ENCODE assay signal across 15 cellular contexts in the genomic region with DNA sequence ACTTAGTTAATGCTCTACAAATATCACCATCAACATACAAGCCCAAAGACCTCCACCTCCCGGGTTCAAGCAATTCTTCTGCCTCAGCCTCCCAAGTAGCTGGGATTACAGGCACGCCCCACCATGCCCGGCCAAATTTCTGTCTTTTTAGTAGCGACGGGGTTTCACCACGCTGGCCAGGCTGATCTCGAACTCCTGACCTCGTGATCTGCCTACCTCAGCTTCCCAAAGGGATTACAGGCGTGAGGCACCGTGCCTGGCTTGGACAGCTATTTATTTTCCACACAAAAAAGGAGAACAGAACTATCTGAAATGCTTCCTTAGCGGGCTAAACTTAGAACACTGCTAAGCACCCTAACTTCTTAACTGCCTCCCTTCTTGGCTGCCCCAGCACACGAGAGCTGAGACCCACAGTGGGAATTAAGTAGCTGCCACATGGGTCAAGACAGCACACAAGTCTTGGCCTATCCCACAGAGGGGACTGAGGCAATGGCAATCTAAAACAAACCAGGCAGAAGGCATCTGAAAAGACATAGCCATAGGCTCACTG. TPM values are rescaled to one million over a fixed set of nuclear protein-coding genes. Genes with fewer than 3 reads are reported as not detected.
DNase-seq lines count a peak whose midpoint lies in the region; ATAC-seq, FAIRE-seq and TF ChIP-seq lines count a peak whose summit lies in the region.
"Had no signal": no experiment of that assay in that cellular context is flagged by ENCODE, and none has a peak within 500 bp of the region (broad histone marks: within the 10 kb centered on the region; RNA-seq: fewer than 3 reads in every experiment).

No MANE protein-coding gene starts in this region.

- TF ChIP-seq POLR2A in GM12892 (IDR thresholded peaks at IDR 0.05; ENCODE audit: low read depth, low read length) = no peak

- H3K27ac Mint-ChIP-seq in activated T-helper 17 cell treated with anti-CD3 and anti-CD28 coated beads, Interleukin-2, amount 50 U/mL, for 72 hours = peak overlapping the region; percentile 96
- H3K27ac Mint-ChIP-seq in naive B cell = peak overlapping the region; percentile 71 to 97 (median 88)

- H3K27me3 Mint-ChIP-seq in activated T-helper 17 cell treated with anti-CD3 and anti-CD28 coated beads, Interleukin-2, amount 50 U/mL, for 72 hours = no peaks in the 10 kb centered on the region
- no peaks in the 10 kb centered on the region for H3K27me3 Mint-ChIP-seq in naive B cell

- DNase-seq in GM12892 (ENCODE audit: insufficient read length) (no peak), naive B cell (no peak), GM03348 (ENCODE audit: low spot score) (no peak), DMS53 (lab: John Stamatoyannopoulos, UW) (no peak), COLO829 (ENCODE audit: low spot score) (no peak)
- DNase-seq: activated CD8-positive, alpha-beta memory T cell treated with anti-CD3 and anti-CD28 coated beads, Interleukin-2, amount 50 U/mL, for 4 hours; BE2C; dorsolateral prefrontal cortex; SIG-M5 had no signal

- H3K9me3 Mint-ChIP-seq in activated T-helper 17 cell treated with anti-CD3 and anti-CD28 coated beads, Interleukin-2, amount 50 U/mL, for 72 hours = no peaks in the 10 kb centered on the region
- H3K9me3 Mint-ChIP-seq in naive B cell = peaks cover 0 to 6% (median 0%) of the 10 kb centered on the region in 7 donors

- peak overlapping the region; percentile 57 to 99 (median 90); a peak in 21 of 22 replicates for H3K27ac ChIP-seq in BLaER1 treated with 17β-estradiol and CSF1 and Interleukin-3, amounts not matched to agents 10 nM and 100 nM
- H3K27ac ChIP-seq: dorsolateral prefrontal cortex had no signal

- peak overlapping the region in 8 of 11 experiments; percentile 2 to 92 (median 78); a peak in 15 of 22 replicates for H3K4me2 ChIP-seq in BLaER1 treated with 17β-estradiol and CSF1 and Interleukin-3, amounts not matched to agents 10 nM and 100 nM

- H3K4me3 Mint-ChIP-seq in activated T-helper 17 cell treated with anti-CD3 and anti-CD28 coated beads, Interleukin-2, amount 50 U/mL, for 72 hours = peak overlapping the region; percentile 92
- H3K4me3 Mint-ChIP-seq in naive B cell = peak overlapping the region; percentile 5 to 77 (median 56)

- H3K9me3 ChIP-seq in BLaER1 treated with 17β-estradiol and CSF1 and Interleukin-3, amounts not matched to agents 10 nM and 100 nM (replicated peaks in 1 of 11) = peaks cover 0 to 71% (median 0%) of the 10 kb centered on the region in 11 experiments; a peak in 8 of 22 replicates
- H3K9me3 ChIP-seq: BE2C had no signal

- peaks cover 100% of the 10 kb centered on the region for H3K36me3 Mint-ChIP-seq in activated T-helper 17 cell treated with anti-CD3 and anti-CD28 coated beads, Interleukin-2, amount 50 U/mL, for 72 hours (ENCODE audit: low read depth)
- H3K36me3 Mint-ChIP-seq in naive B cell = peaks cover 52 to 59% of the 10 kb centered on the region in 2 donors

- H3K4me3 ChIP-seq in BLaER1 treated with 17β-estradiol and CSF1 and Interleukin-3, amounts not matched to agents 10 nM and 100 nM = peak overlapping the region in 4 of 10 experiments; percentile 25 to 40 (median 34); a peak in 6 of 20 replicates
- H3K4me3 ChIP-seq: dorsolateral prefrontal cortex had no signal

- peaks cover 0 to 91% (median 37%) of the 10 kb centered on the region in 11 experiments; a peak in 12 of 22 replicates for H3K36me3 ChIP-seq in BLaER1 treated with 17β-estradiol and CSF1 and Interleukin-3, amounts not matched to agents 10 nM and 100 nM
- H3K36me3 ChIP-seq: BE2C had no signal

- FAIRE-seq in GM12892 (lab: Jason Lieb, UNC) = peak; percentile 24
- FAIRE-seq: G401.6, urothelium cell line had no signal

- H3K4me1 Mint-ChIP-seq in activated T-helper 17 cell treated with anti-CD3 and anti-CD28 coated beads, Interleukin-2, amount 50 U/mL, for 72 hours = peaks cover 70% of the 10 kb centered on the region
- peaks cover 48 to 74% (median 65%) of the 10 kb centered on the region in 3 donors for H3K4me1 Mint-ChIP-seq in naive B cell

- peaks cover 0 to 95% (median 57%) of the 10 kb centered on the region in 10 experiments; a peak in 16 of 20 replicates for H3K4me1 ChIP-seq in BLaER1 treated with 17β-estradiol and CSF1 and Interleukin-3, amounts not matched to agents 10 nM and 100 nM
- H3K4me1 ChIP-seq: BE2C had no signal

- peaks cover 0 to 4% (median 0%) of the 10 kb centered on the region in 11 experiments; a peak in 1 of 22 replicates for H4K20me1 ChIP-seq in BLaER1 treated with 17β-estradiol and CSF1 and Interleukin-3, amounts not matched to agents 10 nM and 100 nM

- no peak for ATAC-seq in activated T-helper 17 cell treated with anti-CD3 and anti-CD28 coated beads, Interleukin-2, amount 50 U/mL, for 72 hours (replicated peaks)
- ATAC-seq in naive B cell (ENCODE audit: low read depth in 2 of 2) (no peak), GM18909 (IDR thresholded peaks at IDR 0.05; ENCODE audit: poor library complexity, unreplicated experiment) (no peak)
- ATAC-seq: HCT116 had no signal

- H3K9ac ChIP-seq in BLaER1 treated with 17β-estradiol and CSF1 and Interleukin-3, amounts not matched to agents 10 nM and 100 nM = peak overlapping the region in 8 of 11 experiments; percentile 1 to 84 (median 78); a peak in 12 of 22 replicates

- H3K27me3 ChIP-seq in BLaER1 treated with 17β-estradiol and CSF1 and Interleukin-3, amounts not matched to agents 10 nM and 100 nM = no peaks in the 10 kb centered on the region
- H3K27me3 ChIP-seq: BE2C had no signal

RNA-seq across cellular contexts. Expression of gene CYTIP, which starts 24.8 kb away (rescaled TPM):
- 102 TPM for polyA plus RNA-seq in GM12892 (2012; ENCODE audit: missing spikeins)
- total RNA-seq in activated T-helper 17 cell treated with anti-CD3 and anti-CD28 coated beads, Interleukin-2, amount 50 U/mL, for 72 hours = 100 to 1,000 TPM; 581 to 591 TPM
- polyA plus RNA-seq in naive B cell (ENCODE audit: low read depth in 6 of 6) = 100 to 1,000 TPM in 4 of 6 donors, 10 to 100 TPM in 2; 90.7 to 172 (median 121) TPM
